ENCODE assay signal across 8 cellular contexts in genomic region chr6:136921936-136922679, GRCh38. TPM values are rescaled to one million over a fixed set of nuclear protein-coding genes. Genes with fewer than 3 reads are reported as not detected.
DNase-seq lines count a peak whose midpoint lies in the region; ATAC-seq and TF ChIP-seq lines count a peak whose summit lies in the region.

TSS of gene SLC35D3 (plus strand) at chr6:136922301. CDS start at chr6:136922429, 128 bp downstream.

- H2AFZ ChIP-seq in neural progenitor cell (replicated peaks) (peak within 1 kb of the TSS; percentile 95), Karpas-422 (ENCODE audit: low read length) (no peak within 1 kb of the TSS)

- H3K27me3 ChIP-seq in HUES64 (ENCODE audit: insufficient read depth, low read length) (peaks cover 64% of the 10 kb centered on the region), neural progenitor cell (peaks cover 79% of the 10 kb centered on the region), Karpas-422 (ENCODE audit: low read length) (no peaks in the 10 kb centered on the region)

- H3K9me3 ChIP-seq in HUES64 (ENCODE audit: insufficient read depth, low read depth, low read length) (no peaks in the 10 kb centered on the region), neural progenitor cell (ENCODE audit: low read depth) (no peaks in the 10 kb centered on the region), Karpas-422 (ENCODE audit: low read length) (no peaks in the 10 kb centered on the region)

- peak within 1 kb of the TSS; percentile 40; the same call in 1 of the 2 replicates for H3K9ac ChIP-seq in HUES64 (ENCODE audit: low read depth, low read length)
- H3K9ac ChIP-seq in neural progenitor cell = no peak within 1 kb of the TSS
- no peak within 1 kb of the TSS for H3K9ac ChIP-seq in Karpas-422 (ENCODE audit: low read length)

- H3K4me1 Mint-ChIP-seq in activated CD4-positive, alpha-beta memory T cell treated with anti-CD3 and anti-CD28 coated beads for 36 hours (ENCODE audit: low read depth) = peaks cover 23% of the 10 kb centered on the region
- H3K4me1 Mint-ChIP-seq in neural progenitor cell = peaks cover 6% of the 10 kb centered on the region

- no peaks in the 10 kb centered on the region for H3F3A ChIP-seq in neural progenitor cell (ENCODE audit: low read depth)

- peak within 1 kb of the TSS; percentile 90 for H3K4me2 ChIP-seq in neural progenitor cell
- no peak within 1 kb of the TSS for H3K4me2 ChIP-seq in Karpas-422 (ENCODE audit: low read depth, low read length, poor library complexity, severe bottlenecking)

- ATAC-seq in HG03196 (IDR thresholded peaks at IDR 0.05; ENCODE audit: unreplicated experiment) (no peak), HG03135 (IDR thresholded peaks at IDR 0.05; ENCODE audit: unreplicated experiment) (no peak)

- H3K4me3 ChIP-seq in HUES64 (ENCODE audit: low read length) = peak within 1 kb of the TSS; percentile 62
- peak within 1 kb of the TSS; percentile 55 for H3K4me3 ChIP-seq in fibroblast of villous mesenchyme (ENCODE audit: low read depth, low read length)
- H3K4me3 ChIP-seq in neural progenitor cell = peak within 1 kb of the TSS; percentile 56
- H3K4me3 ChIP-seq in Karpas-422 (ENCODE audit: low read length) = no peak within 1 kb of the TSS

- H3K9me3 Mint-ChIP-seq in activated CD4-positive, alpha-beta memory T cell treated with anti-CD3 and anti-CD28 coated beads for 36 hours = no peaks in the 10 kb centered on the region
- H3K9me3 Mint-ChIP-seq in neural progenitor cell = peaks cover 4% of the 10 kb centered on the region

- no peak within 1 kb of the TSS for H3K27ac Mint-ChIP-seq in activated CD4-positive, alpha-beta memory T cell treated with anti-CD3 and anti-CD28 coated beads for 36 hours
- H3K27ac Mint-ChIP-seq in neural progenitor cell = no peak within 1 kb of the TSS

- peak within 1 kb of the TSS; percentile 69 for H3K4me3 Mint-ChIP-seq in activated CD4-positive, alpha-beta memory T cell treated with anti-CD3 and anti-CD28 coated beads for 36 hours
- H3K4me3 Mint-ChIP-seq in neural progenitor cell = peak within 1 kb of the TSS; percentile 86

- H4K20me1 ChIP-seq in neural progenitor cell (ENCODE audit: low read depth) (peaks cover 6% of the 10 kb centered on the region), Karpas-422 (ENCODE audit: insufficient read depth, low read depth, low read length) (no peaks in the 10 kb centered on the region)

- peaks cover 46% of the 10 kb centered on the region for H3K27me3 Mint-ChIP-seq in activated CD4-positive, alpha-beta memory T cell treated with anti-CD3 and anti-CD28 coated beads for 36 hours
- H3K27me3 Mint-ChIP-seq in neural progenitor cell (ENCODE audit: insufficient read depth, low read depth) = peaks cover 28% of the 10 kb centered on the region

- no peak for TF ChIP-seq CTCF in fibroblast of villous mesenchyme (IDR thresholded peaks at IDR 0.05; ENCODE audit: insufficient read depth, low read depth, low read length)
- TF ChIP-seq CTCF in neural progenitor cell (IDR thresholded peaks at IDR 0.05) = no peak

- H3K4me1 ChIP-seq in HUES64 (ENCODE audit: insufficient read depth, low read length) (peaks cover 6% of the 10 kb centered on the region; the same call in 1 of the 2 replicates), neural progenitor cell (no peaks in the 10 kb centered on the region), Karpas-422 (ENCODE audit: low read length) (no peaks in the 10 kb centered on the region)

- under 1% methylated on average over 86 of the region's 86 CpGs for WGBS in HUES64

- H3K36me3 ChIP-seq in HUES64 (ENCODE audit: insufficient read depth, low read length) = no peaks in the 10 kb centered on the region
- H3K36me3 ChIP-seq in neural progenitor cell = no peaks in the 10 kb centered on the region
- no peaks in the 10 kb centered on the region for H3K36me3 ChIP-seq in Karpas-422 (ENCODE audit: insufficient read depth, low read length)

- CTCF ChIA-PET in activated CD4-positive, alpha-beta memory T cell treated with anti-CD3 and anti-CD28 coated beads for 36 hours (lab: Charles Lee) = interaction anchor here (0.9 to 1.0 kb wide), 2 partner anchors 10 to 130 kb away, joined by 3 to 4 read pairs; partner anchors contain the start of gene MAP3K5

- no peaks in the 10 kb centered on the region for H3K79me2 ChIP-seq in neural progenitor cell (ENCODE audit: low read depth)
- H3K79me2 ChIP-seq in Karpas-422 (ENCODE audit: low read length) = no peaks in the 10 kb centered on the region

- no peaks in the 10 kb centered on the region for H3K9me2 ChIP-seq in Karpas-422 (replicated peaks; ENCODE audit: insufficient read depth, low read length)

- intact Hi-C loops in activated CD4-positive, alpha-beta memory T cell treated with anti-CD3 and anti-CD28 coated beads for 36 hours (cut with micrococcal nuclease) = loop anchor here (2.0 to 10.0 kb wide), 3 partner anchors 99 to 317 kb away; partner anchors contain the start of gene PEX7

- POLR2A ChIA-PET in activated CD4-positive, alpha-beta memory T cell treated with anti-CD3 and anti-CD28 coated beads for 36 hours (lab: Charles Lee) = interaction anchor here (0.8 kb wide), 1 partner anchor 328 kb away, joined by 3 read pairs; no protein-coding TSS in a partner anchor

- H3K27ac ChIP-seq in HUES64 (ENCODE audit: low read depth, low read length) (no peak within 1 kb of the TSS), neural progenitor cell (no peak within 1 kb of the TSS), Karpas-422 (ENCODE audit: low read length) (no peak within 1 kb of the TSS)

- DNase-seq in D341Med (ENCODE audit: low spot score) (peak; percentile 79), fibroblast of villous mesenchyme (ENCODE audit: low read depth) (peak; percentile 6), neural progenitor cell (ENCODE audit: low spot score) (peak; percentile 74), Karpas-422 (no peak)
- DNase-seq in activated CD4-positive, alpha-beta memory T cell treated with anti-CD3 and anti-CD28 coated beads for 36 hours = peak; percentile 32

- no peaks in the 10 kb centered on the region for H3K36me3 Mint-ChIP-seq in activated CD4-positive, alpha-beta memory T cell treated with anti-CD3 and anti-CD28 coated beads for 36 hours
- no peaks in the 10 kb centered on the region for H3K36me3 Mint-ChIP-seq in neural progenitor cell

RNA-seq across cellular contexts. Expression of gene SLC35D3, which starts in this region (rescaled TPM):
- polyA plus RNA-seq in HUES64 (2013, experiment 1 of 2) = 0.15 TPM
- polyA plus RNA-seq in HUES64 (2013, experiment 2 of 2) = 0.19 TPM
- not detected for total RNA-seq in activated CD4-positive, alpha-beta memory T cell treated with anti-CD3 and anti-CD28 coated beads for 36 hours
- total RNA-seq in fibroblast of villous mesenchyme (not detected in 2 replicates), neural progenitor cell (ENCODE audit: low replicate concordance) (0.58 TPM in 1 of 2 replicates, not detected in the other)
- not detected in 2 replicates for total RNA-seq in Karpas-422 (2014; rRNA removed; shearing (Covaris generic); ENCODE audit: low replicate concordance)

Comparison
In these comparisons a context has a peak if more than half of its experiments do, and no peak if none do; other contexts are left out.
1. Peak in DNase-seq in activated CD4-positive, alpha-beta memory T cell treated with anti-CD3 and anti-CD28 coated beads for 36 hours; RNA of the gene not detected or under 1 TPM.
2. Peak in DNase-seq and H3K4me3 ChIP-seq in fibroblast of villous mesenchyme; RNA of the gene not detected or under 1 TPM.
3. Peak in DNase-seq, H3K4me3 ChIP-seq and H3K4me2 ChIP-seq in neural progenitor cell; RNA of the gene not detected or under 1 TPM.